ENCODE assay signal across 1 cellular context in genomic region chr6:3891889-3892288, GRCh38.
TF ChIP-seq lines count a peak whose summit lies in the region.

No MANE protein-coding gene starts in this region.

TF ChIP-seq in HepG2, 621 proteins besides CTCF, POLR2A, EP300 and RAD21 (continued from another document and continues in another):
- TF ChIP-seq, protein P1, sequence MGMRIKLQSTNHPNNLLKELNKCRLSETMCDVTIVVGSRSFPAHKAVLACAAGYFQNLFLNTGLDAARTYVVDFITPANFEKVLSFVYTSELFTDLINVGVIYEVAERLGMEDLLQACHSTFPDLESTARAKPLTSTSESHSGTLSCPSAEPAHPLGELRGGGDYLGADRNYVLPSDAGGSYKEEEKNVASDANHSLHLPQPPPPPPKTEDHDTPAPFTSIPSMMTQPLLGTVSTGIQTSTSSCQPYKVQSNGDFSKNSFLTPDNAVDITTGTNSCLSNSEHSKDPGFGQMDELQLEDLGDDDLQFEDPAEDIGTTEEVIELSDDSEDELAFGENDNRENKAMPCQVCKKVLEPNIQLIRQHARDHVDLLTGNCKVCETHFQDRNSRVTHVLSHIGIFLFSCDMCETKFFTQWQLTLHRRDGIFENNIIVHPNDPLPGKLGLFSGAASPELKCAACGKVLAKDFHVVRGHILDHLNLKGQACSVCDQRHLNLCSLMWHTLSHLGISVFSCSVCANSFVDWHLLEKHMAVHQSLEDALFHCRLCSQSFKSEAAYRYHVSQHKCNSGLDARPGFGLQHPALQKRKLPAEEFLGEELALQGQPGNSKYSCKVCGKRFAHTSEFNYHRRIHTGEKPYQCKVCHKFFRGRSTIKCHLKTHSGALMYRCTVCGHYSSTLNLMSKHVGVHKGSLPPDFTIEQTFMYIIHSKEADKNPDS (CRISPR knock-in tag; IDR thresholded peaks at IDR 0.05): no peak
- TF ChIP-seq, protein P2, sequence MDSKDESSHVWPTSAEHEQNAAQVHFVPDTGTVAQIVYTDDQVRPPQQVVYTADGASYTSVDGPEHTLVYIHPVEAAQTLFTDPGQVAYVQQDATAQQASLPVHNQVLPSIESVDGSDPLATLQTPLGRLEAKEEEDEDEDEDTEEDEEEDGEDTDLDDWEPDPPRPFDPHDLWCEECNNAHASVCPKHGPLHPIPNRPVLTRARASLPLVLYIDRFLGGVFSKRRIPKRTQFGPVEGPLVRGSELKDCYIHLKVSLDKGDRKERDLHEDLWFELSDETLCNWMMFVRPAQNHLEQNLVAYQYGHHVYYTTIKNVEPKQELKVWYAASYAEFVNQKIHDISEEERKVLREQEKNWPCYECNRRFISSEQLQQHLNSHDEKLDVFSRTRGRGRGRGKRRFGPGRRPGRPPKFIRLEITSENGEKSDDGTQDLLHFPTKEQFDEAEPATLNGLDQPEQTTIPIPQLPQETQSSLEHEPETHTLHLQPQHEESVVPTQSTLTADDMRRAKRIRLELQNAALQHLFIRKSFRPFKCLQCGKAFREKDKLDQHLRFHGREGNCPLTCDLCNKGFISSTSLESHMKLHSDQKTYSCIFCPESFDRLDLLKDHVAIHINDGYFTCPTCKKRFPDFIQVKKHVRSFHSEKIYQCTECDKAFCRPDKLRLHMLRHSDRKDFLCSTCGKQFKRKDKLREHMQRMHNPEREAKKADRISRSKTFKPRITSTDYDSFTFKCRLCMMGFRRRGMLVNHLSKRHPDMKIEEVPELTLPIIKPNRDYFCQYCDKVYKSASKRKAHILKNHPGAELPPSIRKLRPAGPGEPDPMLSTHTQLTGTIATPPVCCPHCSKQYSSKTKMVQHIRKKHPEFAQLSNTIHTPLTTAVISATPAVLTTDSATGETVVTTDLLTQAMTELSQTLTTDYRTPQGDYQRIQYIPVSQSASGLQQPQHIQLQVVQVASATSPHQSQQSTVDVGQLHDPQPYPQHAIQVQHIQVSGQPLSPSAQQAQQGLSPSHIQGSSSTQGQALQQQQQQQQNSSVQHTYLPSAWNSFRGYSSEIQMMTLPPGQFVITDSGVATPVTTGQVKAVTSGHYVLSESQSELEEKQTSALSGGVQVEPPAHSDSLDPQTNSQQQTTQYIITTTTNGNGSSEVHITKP (CRISPR knock-in tag; IDR thresholded peaks at IDR 0.05; ENCODE audit: low read depth): no peak
- TF ChIP-seq, protein P3, sequence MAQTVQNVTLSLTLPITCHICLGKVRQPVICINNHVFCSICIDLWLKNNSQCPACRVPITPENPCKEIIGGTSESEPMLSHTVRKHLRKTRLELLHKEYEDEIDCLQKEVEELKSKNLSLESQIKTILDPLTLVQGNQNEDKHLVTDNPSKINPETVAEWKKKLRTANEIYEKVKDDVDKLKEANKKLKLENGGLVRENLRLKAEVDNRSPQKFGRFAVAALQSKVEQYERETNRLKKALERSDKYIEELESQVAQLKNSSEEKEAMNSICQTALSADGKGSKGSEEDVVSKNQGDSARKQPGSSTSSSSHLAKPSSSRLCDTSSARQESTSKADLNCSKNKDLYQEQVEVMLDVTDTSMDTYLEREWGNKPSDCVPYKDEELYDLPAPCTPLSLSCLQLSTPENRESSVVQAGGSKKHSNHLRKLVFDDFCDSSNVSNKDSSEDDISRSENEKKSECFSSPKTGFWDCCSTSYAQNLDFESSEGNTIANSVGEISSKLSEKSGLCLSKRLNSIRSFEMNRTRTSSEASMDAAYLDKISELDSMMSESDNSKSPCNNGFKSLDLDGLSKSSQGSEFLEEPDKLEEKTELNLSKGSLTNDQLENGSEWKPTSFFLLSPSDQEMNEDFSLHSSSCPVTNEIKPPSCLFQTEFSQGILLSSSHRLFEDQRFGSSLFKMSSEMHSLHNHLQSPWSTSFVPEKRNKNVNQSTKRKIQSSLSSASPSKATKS (CRISPR knock-in tag; IDR thresholded peaks at IDR 0.05): no peak
- TF ChIP-seq, protein P4, sequence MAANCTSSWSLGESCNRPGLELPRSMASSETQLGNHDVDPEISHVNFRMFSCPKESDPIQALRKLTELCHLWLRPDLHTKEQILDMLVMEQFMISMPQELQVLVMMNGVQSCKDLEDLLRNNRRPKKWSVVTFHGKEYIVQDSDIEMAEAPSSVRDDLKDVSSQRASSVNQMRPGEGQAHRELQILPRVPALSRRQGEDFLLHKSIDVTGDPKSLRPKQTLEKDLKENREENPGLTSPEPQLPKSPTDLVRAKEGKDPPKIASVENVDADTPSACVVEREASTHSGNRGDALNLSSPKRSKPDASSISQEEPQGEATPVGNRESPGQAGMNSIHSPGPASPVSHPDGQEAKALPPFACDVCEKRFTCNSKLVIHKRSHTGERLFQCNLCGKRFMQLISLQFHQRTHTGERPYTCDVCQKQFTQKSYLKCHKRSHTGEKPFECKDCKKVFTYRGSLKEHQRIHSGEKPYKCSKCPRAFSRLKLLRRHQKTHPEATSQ (CRISPR knock-in tag; IDR thresholded peaks at IDR 0.05; ENCODE audit: borderline replicate concordance): no peak
- TF ChIP-seq MAFG (CRISPR knock-in tag; IDR thresholded peaks at IDR 0.05) (0 out of 2 replicates have a peak, but pooled peaks have one; percentile 17), MAFK (conservative IDR thresholded peaks at IDR 0.05 in 1 of 2, IDR thresholded peaks at IDR 0.05 in 1 of 2; ENCODE audit: low read length in 2 of 2) (peak; percentile 95 to 96), MED8 (CRISPR knock-in tag; IDR thresholded peaks at IDR 0.05; ENCODE audit: insufficient replicate concordance) (no peak), SMARCC2 (IDR thresholded peaks at IDR 0.05) (no peak), ZBTB21 (CRISPR knock-in tag; IDR thresholded peaks at IDR 0.05) (no peak), THAP8 (CRISPR knock-in tag; IDR thresholded peaks at IDR 0.05; ENCODE audit: borderline replicate concordance) (no peak), NFIC (IDR thresholded peaks at IDR 0.05; ENCODE audit: low read length) (no peak), GPBP1L1 (CRISPR knock-in tag; IDR thresholded peaks at IDR 0.05) (no peak), ZNF563 (CRISPR knock-in tag; IDR thresholded peaks at IDR 0.05) (no peak), ZNF709 (CRISPR knock-in tag; IDR thresholded peaks at IDR 0.05) (0 out of 2 replicates have a peak, but pooled peaks have one; percentile 25), ZNF879 (CRISPR knock-in tag; IDR thresholded peaks at IDR 0.05) (no peak), DDIT3 (CRISPR knock-in tag; IDR thresholded peaks at IDR 0.05) (no peak), RFXANK (CRISPR knock-in tag; IDR thresholded peaks at IDR 0.05) (no peak), GMEB2 (CRISPR knock-in tag; IDR thresholded peaks at IDR 0.05; ENCODE audit: low read depth) (no peak), MLLT10 (CRISPR knock-in tag; IDR thresholded peaks at IDR 0.05) (no peak)
- TF ChIP-seq, protein P5, sequence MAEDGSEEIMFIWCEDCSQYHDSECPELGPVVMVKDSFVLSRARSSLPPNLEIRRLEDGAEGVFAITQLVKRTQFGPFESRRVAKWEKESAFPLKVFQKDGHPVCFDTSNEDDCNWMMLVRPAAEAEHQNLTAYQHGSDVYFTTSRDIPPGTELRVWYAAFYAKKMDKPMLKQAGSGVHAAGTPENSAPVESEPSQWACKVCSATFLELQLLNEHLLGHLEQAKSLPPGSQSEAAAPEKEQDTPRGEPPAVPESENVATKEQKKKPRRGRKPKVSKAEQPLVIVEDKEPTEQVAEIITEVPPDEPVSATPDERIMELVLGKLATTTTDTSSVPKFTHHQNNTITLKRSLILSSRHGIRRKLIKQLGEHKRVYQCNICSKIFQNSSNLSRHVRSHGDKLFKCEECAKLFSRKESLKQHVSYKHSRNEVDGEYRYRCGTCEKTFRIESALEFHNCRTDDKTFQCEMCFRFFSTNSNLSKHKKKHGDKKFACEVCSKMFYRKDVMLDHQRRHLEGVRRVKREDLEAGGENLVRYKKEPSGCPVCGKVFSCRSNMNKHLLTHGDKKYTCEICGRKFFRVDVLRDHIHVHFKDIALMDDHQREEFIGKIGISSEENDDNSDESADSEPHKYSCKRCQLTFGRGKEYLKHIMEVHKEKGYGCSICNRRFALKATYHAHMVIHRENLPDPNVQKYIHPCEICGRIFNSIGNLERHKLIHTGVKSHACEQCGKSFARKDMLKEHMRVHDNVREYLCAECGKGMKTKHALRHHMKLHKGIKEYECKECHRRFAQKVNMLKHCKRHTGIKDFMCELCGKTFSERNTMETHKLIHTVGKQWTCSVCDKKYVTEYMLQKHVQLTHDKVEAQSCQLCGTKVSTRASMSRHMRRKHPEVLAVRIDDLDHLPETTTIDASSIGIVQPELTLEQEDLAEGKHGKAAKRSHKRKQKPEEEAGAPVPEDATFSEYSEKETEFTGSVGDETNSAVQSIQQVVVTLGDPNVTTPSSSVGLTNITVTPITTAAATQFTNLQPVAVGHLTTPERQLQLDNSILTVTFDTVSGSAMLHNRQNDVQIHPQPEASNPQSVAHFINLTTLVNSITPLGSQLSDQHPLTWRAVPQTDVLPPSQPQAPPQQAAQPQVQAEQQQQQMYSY (CRISPR knock-in tag; IDR thresholded peaks at IDR 0.05): no peak
- TF ChIP-seq, protein P6, sequence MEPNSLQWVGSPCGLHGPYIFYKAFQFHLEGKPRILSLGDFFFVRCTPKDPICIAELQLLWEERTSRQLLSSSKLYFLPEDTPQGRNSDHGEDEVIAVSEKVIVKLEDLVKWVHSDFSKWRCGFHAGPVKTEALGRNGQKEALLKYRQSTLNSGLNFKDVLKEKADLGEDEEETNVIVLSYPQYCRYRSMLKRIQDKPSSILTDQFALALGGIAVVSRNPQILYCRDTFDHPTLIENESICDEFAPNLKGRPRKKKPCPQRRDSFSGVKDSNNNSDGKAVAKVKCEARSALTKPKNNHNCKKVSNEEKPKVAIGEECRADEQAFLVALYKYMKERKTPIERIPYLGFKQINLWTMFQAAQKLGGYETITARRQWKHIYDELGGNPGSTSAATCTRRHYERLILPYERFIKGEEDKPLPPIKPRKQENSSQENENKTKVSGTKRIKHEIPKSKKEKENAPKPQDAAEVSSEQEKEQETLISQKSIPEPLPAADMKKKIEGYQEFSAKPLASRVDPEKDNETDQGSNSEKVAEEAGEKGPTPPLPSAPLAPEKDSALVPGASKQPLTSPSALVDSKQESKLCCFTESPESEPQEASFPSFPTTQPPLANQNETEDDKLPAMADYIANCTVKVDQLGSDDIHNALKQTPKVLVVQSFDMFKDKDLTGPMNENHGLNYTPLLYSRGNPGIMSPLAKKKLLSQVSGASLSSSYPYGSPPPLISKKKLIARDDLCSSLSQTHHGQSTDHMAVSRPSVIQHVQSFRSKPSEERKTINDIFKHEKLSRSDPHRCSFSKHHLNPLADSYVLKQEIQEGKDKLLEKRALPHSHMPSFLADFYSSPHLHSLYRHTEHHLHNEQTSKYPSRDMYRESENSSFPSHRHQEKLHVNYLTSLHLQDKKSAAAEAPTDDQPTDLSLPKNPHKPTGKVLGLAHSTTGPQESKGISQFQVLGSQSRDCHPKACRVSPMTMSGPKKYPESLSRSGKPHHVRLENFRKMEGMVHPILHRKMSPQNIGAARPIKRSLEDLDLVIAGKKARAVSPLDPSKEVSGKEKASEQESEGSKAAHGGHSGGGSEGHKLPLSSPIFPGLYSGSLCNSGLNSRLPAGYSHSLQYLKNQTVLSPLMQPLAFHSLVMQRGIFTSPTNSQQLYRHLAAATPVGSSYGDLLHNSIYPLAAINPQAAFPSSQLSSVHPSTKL (CRISPR knock-in tag; IDR thresholded peaks at IDR 0.05): no peak
